Comparison of ENCODE assay signal across 15 cellular contexts in the genomic region with DNA sequence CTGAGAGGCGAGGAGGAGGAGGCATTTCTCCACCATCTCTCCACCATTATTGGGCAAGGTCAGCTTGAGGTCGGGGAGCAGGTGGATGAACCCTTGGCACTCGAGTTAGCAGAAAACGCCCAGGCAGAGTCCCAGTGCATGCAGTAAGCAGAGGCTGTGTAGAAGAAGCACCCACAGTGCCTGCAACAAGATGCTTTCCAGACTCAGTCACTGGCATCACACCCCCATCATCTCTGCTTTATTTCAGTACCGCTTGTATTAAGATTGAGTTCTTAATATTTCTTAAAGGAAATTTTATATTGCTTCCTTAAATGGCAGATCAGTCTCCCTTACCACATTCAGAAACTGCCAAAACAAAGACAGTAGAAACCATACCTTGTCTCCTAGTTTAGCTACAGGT.
"Had no signal": no experiment of that assay in that cellular context is flagged by ENCODE, and none has a peak within 500 bp of the region (broad histone marks: within the 10 kb centered on the region; RNA-seq: fewer than 3 reads in every experiment).

No MANE protein-coding gene starts in this region.

- H3K36me3 Mint-ChIP-seq: activated CD8-positive, alpha-beta memory T cell treated with anti-CD3 and anti-CD28 coated beads, Interleukin-2, amount 10 ng/mL, durations not matched to agents 7 days and 5 days; activated naive CD4-positive, alpha-beta T cell treated with anti-CD3 and anti-CD28 coated beads, Interleukin-2, amount 50 U/mL, for 72 hours had no signal

- H3K27me3 ChIP-seq: gastrocnemius medialis, SJSA1 had no signal

- DNase-seq: activated CD4-positive, alpha-beta T cell treated with anti-CD3 and anti-CD28 coated beads, Interleukin-2, amount 50 U/mL, for 48 hours; activated CD4-positive, CD25-positive, alpha-beta regulatory T cell treated with anti-CD3 and anti-CD28 coated beads, Interleukin-2, amount 50 U/mL, for 72 hours; activated CD8-positive, alpha-beta memory T cell treated with anti-CD3 and anti-CD28 coated beads, Interleukin-2, amount 10 ng/mL, durations not matched to agents 7 days and 5 days; activated effector memory CD4-positive, alpha-beta T cell treated with anti-CD3 and anti-CD28 coated beads, Interleukin-2, amount 50 U/mL, for 16 hours; activated T-cell treated with anti-CD3 and anti-CD28 coated beads, Interleukin-2, amount 50 U/mL, for 4 hours; amygdala; gastrocnemius medialis; hippocampal formation; mammary epithelial cell; mucosa of descending colon; nephron progenitor cell; T-helper 9 cell had no signal

- H3K9me3 Mint-ChIP-seq: activated naive CD4-positive, alpha-beta T cell treated with anti-CD3 and anti-CD28 coated beads, Interleukin-2, amount 50 U/mL, for 72 hours; activated T-cell treated with anti-CD3 and anti-CD28 coated beads, Interleukin-2, amount 50 U/mL, for 4 hours; nephron progenitor cell had no signal

- H3K4me1 Mint-ChIP-seq: activated CD8-positive, alpha-beta memory T cell treated with anti-CD3 and anti-CD28 coated beads, Interleukin-2, amount 10 ng/mL, durations not matched to agents 7 days and 5 days had no signal

- H3K27me3 Mint-ChIP-seq: activated CD8-positive, alpha-beta memory T cell treated with anti-CD3 and anti-CD28 coated beads, Interleukin-2, amount 10 ng/mL, durations not matched to agents 7 days and 5 days had no signal

- H3K4me1 ChIP-seq: SJSA1 had no signal

- H3K4me3 ChIP-seq: gastrocnemius medialis, mucosa of descending colon, SJSA1, skin epidermis had no signal

- H3K4me3 Mint-ChIP-seq: activated CD8-positive, alpha-beta memory T cell treated with anti-CD3 and anti-CD28 coated beads, Interleukin-2, amount 10 ng/mL, durations not matched to agents 7 days and 5 days; activated T-cell treated with anti-CD3 and anti-CD28 coated beads, Interleukin-2, amount 50 U/mL, for 4 hours had no signal

- H3K27ac ChIP-seq: SJSA1 had no signal

- ATAC-seq: activated CD8-positive, alpha-beta memory T cell treated with anti-CD3 and anti-CD28 coated beads, Interleukin-2, amount 10 ng/mL, durations not matched to agents 7 days and 5 days; activated naive CD4-positive, alpha-beta T cell treated with anti-CD3 and anti-CD28 coated beads, Interleukin-2, amount 50 U/mL, for 72 hours; activated T-cell treated with anti-CD3 and anti-CD28 coated beads, Interleukin-2, amount 50 U/mL, for 4 hours; gastrocnemius medialis; mucosa of descending colon had no signal

- H3K27ac Mint-ChIP-seq: activated CD8-positive, alpha-beta memory T cell treated with anti-CD3 and anti-CD28 coated beads, Interleukin-2, amount 10 ng/mL, durations not matched to agents 7 days and 5 days; activated naive CD4-positive, alpha-beta T cell treated with anti-CD3 and anti-CD28 coated beads, Interleukin-2, amount 50 U/mL, for 72 hours; nephron progenitor cell had no signal

- H3K9me3 ChIP-seq: gastrocnemius medialis, mucosa of descending colon, SJSA1 had no signal
